In the genomic region with DNA sequence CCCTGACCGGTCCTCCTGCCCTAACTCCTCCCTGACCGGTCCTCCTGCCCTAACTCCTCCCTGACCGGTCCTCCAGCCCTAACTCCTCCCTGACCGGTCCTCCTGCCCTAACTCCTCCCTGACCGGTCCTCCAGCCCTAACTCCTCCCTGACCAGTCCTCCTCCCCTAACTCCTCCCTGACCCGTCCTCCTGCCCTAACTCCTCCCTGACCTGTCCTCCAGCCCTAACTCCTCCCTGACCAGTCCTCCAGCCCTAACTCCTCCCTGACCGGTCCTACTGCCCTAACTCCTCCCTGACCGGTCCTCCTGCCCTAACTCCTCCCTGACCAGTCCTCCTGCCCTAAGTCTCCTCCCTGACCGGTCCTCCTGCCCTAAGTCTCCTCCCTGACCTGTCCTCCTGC, we compare ENCODE assay signal across 2 cellular contexts. TPM values are rescaled to one million over a fixed set of nuclear protein-coding genes. Genes with fewer than 3 reads are reported as not detected.
"Had no signal": no experiment of that assay in that cellular context is flagged by ENCODE, and none has a peak within 500 bp of the region (broad histone marks: within the 10 kb centered on the region; RNA-seq: fewer than 3 reads in every experiment).

No MANE protein-coding gene starts in this region.

RNA-seq across cellular contexts. Expression of gene MUC20, which starts 7.6 kb away (rescaled TPM):
- total RNA-seq: glomerular endothelial cell had no signal
- polyA plus RNA-seq: endothelial cell of umbilical vein had no signal
